In genomic region chr12:63909746-63910145, GRCh38 we compare ENCODE assay signal across 19 cellular contexts.
DNase-seq lines count a peak whose midpoint lies in the region; ATAC-seq, FAIRE-seq and TF ChIP-seq lines count a peak whose summit lies in the region.
"Had no signal": no experiment of that assay in that cellular context is flagged by ENCODE, and none has a peak within 500 bp of the region (broad histone marks: within the 10 kb centered on the region; RNA-seq: fewer than 3 reads in every experiment).

No MANE protein-coding gene starts in this region.

- H3K9ac ChIP-seq in keratinocyte (ENCODE audit: control insufficient read depth, extremely low read depth, insufficient read depth, low read length): no peak overlapping the region

- TF ChIP-seq RAD21 in A549 (conservative IDR thresholded peaks at IDR 0.05 in 1 of 2, IDR thresholded peaks at IDR 0.05 in 1 of 2): no peak

- dilution Hi-C loops in keratinocyte (cut with MboI; ENCODE audit: extremely low pct_ligation_motif_present, low sequenced_read_pairs): no loop called here

- no peak for TF ChIP-seq EP300 in A549 (IDR thresholded peaks at IDR 0.05)

- no peaks in the 10 kb centered on the region for H3K27me3 Mint-ChIP-seq in stimulated activated naive B cell treated with anti-CD40 and anti-IgM and Interleukin-4, amounts not matched to agents 10 μg/mL and 1 μg/mL and 100 μg/mL, for 72 hours
- H3K27me3 Mint-ChIP-seq: CD4-positive, alpha-beta memory T cell had no signal

- H3K4me1 ChIP-seq in A549 (peaks cover 60% of the 10 kb centered on the region), Panc1 (ENCODE audit: control insufficient read depth, insufficient read depth, low read length) (peaks cover 54% of the 10 kb centered on the region), keratinocyte (ENCODE audit: control insufficient read depth, extremely low read depth, insufficient read depth, low read length) (peaks cover 13% of the 10 kb centered on the region)

- no peaks in the 10 kb centered on the region for H3K4me1 Mint-ChIP-seq in stimulated activated naive B cell treated with anti-CD40 and anti-IgM and Interleukin-4, amounts not matched to agents 10 μg/mL and 1 μg/mL and 100 μg/mL, for 72 hours
- H3K4me1 Mint-ChIP-seq: CD4-positive, alpha-beta memory T cell had no signal

- H2AFZ ChIP-seq in keratinocyte (ENCODE audit: control insufficient read depth, low read length): no peak overlapping the region

- TF ChIP-seq CTCF in A549 (IDR thresholded peaks at IDR 0.05) (no peak), Panc1 (IDR thresholded peaks at IDR 0.05) (no peak), keratinocyte (optimal IDR thresholded peaks at IDR 0.05 in 1 of 3, IDR thresholded peaks at IDR 0.05 in 1 of 3, conservative IDR thresholded peaks at IDR 0.05 in 1 of 3; ENCODE audit: extremely low read depth in 1 of 3, insufficient read depth in 2 of 3, low read length in 3 of 3) (no peak)

- H3K9me1 ChIP-seq in keratinocyte (ENCODE audit: control insufficient read depth, extremely low read depth, insufficient read depth, low read length): no peaks in the 10 kb centered on the region

- no peaks in the 10 kb centered on the region for H3K27me3 ChIP-seq in Panc1 (ENCODE audit: control insufficient read depth, insufficient read depth, low read length)
- no peaks in the 10 kb centered on the region for H3K27me3 ChIP-seq in keratinocyte (ENCODE audit: control insufficient read depth, extremely low read depth, insufficient read depth, low read length)
- H3K27me3 ChIP-seq: BE2C had no signal

- ATAC-seq in A549 (no peak), Panc1 (no peak), GM19397 (IDR thresholded peaks at IDR 0.05; ENCODE audit: unreplicated experiment) (no peak)
- ATAC-seq in stimulated activated naive B cell treated with anti-CD40 and anti-IgM and Interleukin-4, amounts not matched to agents 10 μg/mL and 1 μg/mL and 100 μg/mL, for 72 hours (replicated peaks): no peak
- ATAC-seq: HCT116 had no signal

- no peak overlapping the region for H3K4me3 ChIP-seq in A549
- no peak overlapping the region for H3K4me3 ChIP-seq in Panc1 (ENCODE audit: low read depth in 2 of 2, low read length in 2 of 2)
- H3K4me3 ChIP-seq in keratinocyte (ENCODE audit: control insufficient read depth in 2 of 3, extremely low read depth in 1 of 3, insufficient read depth in 2 of 3, low read depth in 1 of 3, low read length in 3 of 3): no peak overlapping the region

- no peak for FAIRE-seq in A549 (lab: Jason Lieb, UNC)
- peak; percentile 66 for FAIRE-seq in H54 (lab: Jason Lieb, UNC)
- peak; percentile 51 for FAIRE-seq in keratinocyte (lab: Jason Lieb, UNC)
- FAIRE-seq: A204.1, D721Med, G401.6, GM12891 had no signal

- CTCF ChIA-PET in A549 (lab: Yijun Ruan, JAX): interaction anchor here (2.4 kb wide), 1 partner anchor 66 kb away, joined by 9 read pairs; the partner anchor contains the start of gene SRGAP1
- CTCF ChIA-PET in Panc1 (lab: Charles Lee): no interaction called here

- H3K36me3 ChIP-seq in Panc1 (ENCODE audit: control insufficient read depth, insufficient read depth, low read length) (no peaks in the 10 kb centered on the region), keratinocyte (ENCODE audit: control insufficient read depth in 2 of 2, extremely low read depth in 1 of 2, insufficient read depth in 2 of 2, low read length in 2 of 2) (no peaks in the 10 kb centered on the region)
- H3K36me3 ChIP-seq: BE2C had no signal

- DNase-seq in A549 (ENCODE audit: low read depth in 1 of 2, low spot score in 1 of 2) (no peak), H54 (ENCODE audit: insufficient read length, low spot score) (no peak), Panc1 (ENCODE audit: low read depth, low spot score) (no peak), keratinocyte (ENCODE audit: low read depth, low spot score) (no peak), cortex of kidney (lab: John Stamatoyannopoulos, UW) (no peak)
- no peak for DNase-seq in stimulated activated naive B cell treated with anti-CD40 and anti-IgM and Interleukin-4, amounts not matched to agents 10 μg/mL and 1 μg/mL and 100 μg/mL, for 72 hours
- DNase-seq: CD4-positive, alpha-beta memory T cell; DMS153; DMS79 treated with DMSO at 0.1 percent for 48 hours; EL; IMR-90 had no signal

- no TSS peak for BruUV-seq in Panc1 (replicated peaks; lab: Mats Ljungman, UMichigan)

- WGBS in A549 (ENCODE audit: missing lambda C conversion rate): 78% methylated on average over 1 of the region's 1 CpG

- H3K9me3 ChIP-seq in A549 (peaks cover 7% of the 10 kb centered on the region; the same call in 2 of the 3 replicates), Panc1 (ENCODE audit: control insufficient read depth, insufficient read depth, low read depth, low read length) (no peaks in the 10 kb centered on the region; the same call in 1 of the 2 replicates), keratinocyte (ENCODE audit: control insufficient read depth, low read depth, low read length) (no peaks in the 10 kb centered on the region)
- H3K9me3 ChIP-seq: BE2C had no signal

- no peak overlapping the region for H3K4me3 Mint-ChIP-seq in stimulated activated naive B cell treated with anti-CD40 and anti-IgM and Interleukin-4, amounts not matched to agents 10 μg/mL and 1 μg/mL and 100 μg/mL, for 72 hours
- H3K4me3 Mint-ChIP-seq: CD4-positive, alpha-beta memory T cell had no signal

- POLR2A ChIA-PET in A549 (lab: Yijun Ruan, JAX): no interaction called here
- POLR2A ChIA-PET in Panc1 (lab: Charles Lee): no interaction called here

- no peaks in the 10 kb centered on the region for H3K36me3 Mint-ChIP-seq in stimulated activated naive B cell treated with anti-CD40 and anti-IgM and Interleukin-4, amounts not matched to agents 10 μg/mL and 1 μg/mL and 100 μg/mL, for 72 hours
- H3K36me3 Mint-ChIP-seq: CD4-positive, alpha-beta memory T cell had no signal

- peaks cover 0 to 3% of the 10 kb centered on the region in 2 donors for H3K9me3 Mint-ChIP-seq in stimulated activated naive B cell treated with anti-CD40 and anti-IgM and Interleukin-4, amounts not matched to agents 10 μg/mL and 1 μg/mL and 100 μg/mL, for 72 hours

- H3K4me2 ChIP-seq in A549 (peak overlapping the region; percentile 47; the same call in 2 of the 3 replicates), keratinocyte (ENCODE audit: control insufficient read depth, extremely low read depth, insufficient read depth, low read depth, low read length) (no peak overlapping the region)

- TF ChIP-seq POLR2A in A549 (IDR thresholded peaks at IDR 0.05; ENCODE audit: low read length): no peak
- no peak for TF ChIP-seq POLR2A in H54 (IDR thresholded peaks at IDR 0.05; ENCODE audit: low read depth, low read length)

- intact Hi-C loops in Panc1 (cut with micrococcal nuclease; ENCODE audit: unreplicated experiment): no loop called here

- in situ Hi-C loops in Panc1 (cut with HindIII; ENCODE audit: low pct_unique_long_range_greater_than_20kb, low sequenced_read_pairs): no loop called here

- peak overlapping the region; percentile 23 to 72; a peak in 5 of 6 replicates for H3K27ac ChIP-seq in A549
- peak overlapping the region; percentile 71 for H3K27ac ChIP-seq in Panc1 (ENCODE audit: low read length)
- no peak overlapping the region for H3K27ac ChIP-seq in keratinocyte (ENCODE audit: control insufficient read depth, insufficient read depth, low read length)
- H3K27ac ChIP-seq: C4-2B had no signal

- H3K79me2 ChIP-seq in keratinocyte (ENCODE audit: control insufficient read depth, insufficient read depth, low read length): peaks cover 65% of the 10 kb centered on the region

- H4K20me1 ChIP-seq in keratinocyte (ENCODE audit: control insufficient read depth, extremely low read depth, insufficient read depth, low read length): no peaks in the 10 kb centered on the region

- H3K27ac Mint-ChIP-seq in stimulated activated naive B cell treated with anti-CD40 and anti-IgM and Interleukin-4, amounts not matched to agents 10 μg/mL and 1 μg/mL and 100 μg/mL, for 72 hours: no peak overlapping the region
- H3K27ac Mint-ChIP-seq: CD4-positive, alpha-beta memory T cell had no signal

TF ChIP-seq in A549, 52 proteins besides CTCF, POLR2A, EP300 and RAD21:
- TF ChIP-seq NR3C1 (IDR thresholded peaks at IDR 0.05) (no peak), HES2 (IDR thresholded peaks at IDR 0.05) (no peak), CBX8 (IDR thresholded peaks at IDR 0.05) (no peak), CHD2 (IDR thresholded peaks at IDR 0.05; ENCODE audit: low read length, partially characterized antibody) (no peak), HEYL (CRISPR knock-in tag; IDR thresholded peaks at IDR 0.05) (no peak), BHLHE40 (IDR thresholded peaks at IDR 0.05; ENCODE audit: low read depth, low read length) (no peak), PBX3 (IDR thresholded peaks at IDR 0.05) (no peak), ATOH8 (CRISPR knock-in tag; IDR thresholded peaks at IDR 0.05; ENCODE audit: low read depth) (no peak), ZNF302 (CRISPR knock-in tag; IDR thresholded peaks at IDR 0.05) (no peak), EHMT2 (IDR thresholded peaks at IDR 0.05; ENCODE audit: low read depth) (no peak), HOXB5 (CRISPR knock-in tag; IDR thresholded peaks at IDR 0.05) (no peak), TFCP2L1 (CRISPR knock-in tag; IDR thresholded peaks at IDR 0.05) (no peak), CHD4 (IDR thresholded peaks at IDR 0.05; ENCODE audit: borderline replicate concordance) (no peak), RFX5 (IDR thresholded peaks at IDR 0.05) (no peak)
